Comparison of ENCODE assay signal across 1 cellular context in genomic region chr1:23380236-23380635, GRCh38. TPM values are rescaled to one million over a fixed set of nuclear protein-coding genes. Genes with fewer than 3 reads are reported as not detected.
"Had no signal": no experiment of that assay in that cellular context is flagged by ENCODE, and none has a peak within 500 bp of the region (broad histone marks: within the 10 kb centered on the region; RNA-seq: fewer than 3 reads in every experiment).

No MANE protein-coding gene starts in this region.

RNA-seq across cellular contexts. Expression of gene TCEA3, which starts 44.3 kb away (rescaled TPM):
- polyA plus RNA-seq: neural cell had no signal
